18 cellular contexts compared by ENCODE assay signal in the genomic region with DNA sequence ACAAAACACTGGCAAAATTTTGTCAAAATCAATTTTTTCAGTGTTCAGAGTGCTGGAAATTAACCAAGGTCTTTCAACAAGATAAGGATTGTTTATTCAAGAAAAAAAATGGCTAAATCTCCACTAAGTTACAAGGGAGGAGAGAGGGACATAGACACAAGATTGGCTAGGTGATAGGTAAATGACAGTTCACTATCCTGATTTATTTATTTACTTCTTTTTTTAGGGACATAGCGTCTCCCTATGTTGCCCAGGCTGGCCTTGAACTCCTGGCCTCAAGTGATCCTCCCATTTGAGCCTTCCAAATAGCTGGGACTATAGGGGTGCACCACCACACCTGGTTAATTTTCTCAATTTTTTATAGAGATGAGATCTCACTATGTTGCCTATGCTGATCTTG. TPM values are rescaled to one million over a fixed set of nuclear protein-coding genes. Genes with fewer than 3 reads are reported as not detected.
DNase-seq lines count a peak whose midpoint lies in the region; ATAC-seq and TF ChIP-seq lines count a peak whose summit lies in the region.
"Had no signal": no experiment of that assay in that cellular context is flagged by ENCODE, and none has a peak within 500 bp of the region (broad histone marks: within the 10 kb centered on the region; RNA-seq: fewer than 3 reads in every experiment).

No MANE protein-coding gene starts in this region.

- H3K4me3 Mint-ChIP-seq in neural crest cell = peak overlapping the region; percentile 32
- H3K4me3 Mint-ChIP-seq: CD14-positive monocyte; CD8-positive, alpha-beta T cell had no signal

- no peak overlapping the region for H3K4me2 ChIP-seq in OCI-LY7 (ENCODE audit: low read length)
- H3K4me2 ChIP-seq: BLaER1 had no signal

- H4K20me1 ChIP-seq in OCI-LY7 (ENCODE audit: insufficient read depth, low read length) = 0 out of 2 replicates have a peak, but pooled peaks cover 6% of the 10 kb centered on the region

- peaks cover 6% of the 10 kb centered on the region for H3K36me3 Mint-ChIP-seq in neural crest cell (ENCODE audit: low read depth)
- H3K36me3 Mint-ChIP-seq in activated naive CD4-positive, alpha-beta T cell treated with anti-CD3 and anti-CD28 coated beads, Interleukin-2, amount 50 U/mL, for 72 hours = peaks cover 27 to 31% of the 10 kb centered on the region in 2 donors
- H3K36me3 Mint-ChIP-seq: CD14-positive monocyte; CD4-positive, CD25-positive, alpha-beta regulatory T cell had no signal

- CTCF ChIA-PET in OCI-LY7 (lab: Charles Lee; ENCODE audit: unreplicated experiment) = no interaction called here

- no peaks in the 10 kb centered on the region for H3K36me3 ChIP-seq in liver (ENCODE audit: control insufficient read depth in 4 of 4, insufficient read depth in 3 of 4, low read depth in 1 of 4, low read length in 3 of 4)
- H3K36me3 ChIP-seq in OCI-LY7 (ENCODE audit: insufficient read depth, low read length) = no peaks in the 10 kb centered on the region; the same call in 1 of the 2 replicates
- no peaks in the 10 kb centered on the region for H3K36me3 ChIP-seq in heart right ventricle
- H3K36me3 ChIP-seq: BE2C, BLaER1 had no signal

- H3K9me2 ChIP-seq in OCI-LY7 (ENCODE audit: insufficient read depth, low read length) = no peaks in the 10 kb centered on the region

- POLR2A ChIA-PET in OCI-LY7 (lab: Charles Lee) = interaction anchor here (0.5 to 0.8 kb wide), 4 partner anchors 10 to 643 kb away, joined by 3 to 4 read pairs (median 4); no protein-coding TSS in a partner anchor

- no TSS peak for BruUV-seq in OCI-LY7 (replicated peaks; lab: Mats Ljungman, UMichigan)

- H3K27me3 Mint-ChIP-seq in neural crest cell (ENCODE audit: low read depth) = peaks cover 27% of the 10 kb centered on the region

- H3K27me3 ChIP-seq in liver (ENCODE audit: control insufficient read depth in 4 of 4, insufficient read depth in 4 of 4, low read length in 3 of 4) (no peaks in the 10 kb centered on the region), heart right ventricle (no peaks in the 10 kb centered on the region)
- H3K27me3 ChIP-seq: BE2C, BLaER1 had no signal

- H3K4me1 Mint-ChIP-seq in neural crest cell = peaks cover 20% of the 10 kb centered on the region

- TF ChIP-seq RAD21 in liver (IDR thresholded peaks at IDR 0.05) = peak in 1 of 2 donors; percentile 6

- H3K9ac ChIP-seq in liver (ENCODE audit: low read depth in 1 of 2, low read length in 2 of 2) = no peak overlapping the region
- H3K9ac ChIP-seq: BLaER1 had no signal

- H3K4me1 ChIP-seq in liver (ENCODE audit: control insufficient read depth in 4 of 4, insufficient read depth in 4 of 4, low read length in 3 of 4) = peaks cover 0 to 18% (median 6%) of the 10 kb centered on the region in 4 donors
- peaks cover 20% of the 10 kb centered on the region for H3K4me1 ChIP-seq in OCI-LY7 (ENCODE audit: insufficient read depth, low read length, poor library complexity, severe bottlenecking)
- peaks cover 0 to 11% (median 3%) of the 10 kb centered on the region in 9 donors for H3K4me1 ChIP-seq in heart right ventricle
- H3K4me1 ChIP-seq: BE2C had no signal

- no peak for DNase-seq in left lobe of liver (ENCODE audit: low spot score)
- no peak for DNase-seq in neural crest cell (ENCODE audit: low read depth, low spot score)
- no peak for DNase-seq in OCI-LY7 (ENCODE audit: low spot score)
- DNase-seq in heart right ventricle = no peak
- DNase-seq in activated naive CD4-positive, alpha-beta T cell treated with anti-CD3 and anti-CD28 coated beads, Interleukin-2, amount 50 U/mL, for 72 hours (ENCODE audit: low spot score in 2 of 2) = no peak
- DNase-seq: 8988T; ACHN; BE2C; C1 segment of cervical spinal cord; Caco-2; Calu3; CD4-positive, CD25-positive, alpha-beta regulatory T cell; CD8-positive, alpha-beta T cell; DMS79 treated with DMSO at 0.1 percent for 48 hours; GF-D8 had no signal

- intact Hi-C loops in OCI-LY7 (cut with micrococcal nuclease; ENCODE audit: unreplicated experiment) (no loop called here), heart right ventricle (cut with DNase I) (loop anchor here in 2 of 10 donors (5.0 kb wide), 1 partner anchor 112 kb away; a partner anchor contains a TSS)

- ATAC-seq in left lobe of liver (peak; percentile 32), heart right ventricle (no peak)
- ATAC-seq in activated naive CD4-positive, alpha-beta T cell treated with anti-CD3 and anti-CD28 coated beads, Interleukin-2, amount 50 U/mL, for 72 hours = no peak
- ATAC-seq: CD8-positive, alpha-beta T cell had no signal

- no peak overlapping the region for H3K27ac ChIP-seq in liver (ENCODE audit: low read depth in 1 of 2, low read length in 2 of 2)
- H3K27ac ChIP-seq in OCI-LY7 (ENCODE audit: low read depth, low read length, poor library complexity, severe bottlenecking) = no peak overlapping the region
- no peak overlapping the region for H3K27ac ChIP-seq in heart right ventricle
- H3K27ac ChIP-seq: BLaER1 had no signal

- H3K4me3 ChIP-seq in liver (ENCODE audit: low read depth in 1 of 3, low read length in 3 of 3) = no peak overlapping the region
- no peak overlapping the region for H3K4me3 ChIP-seq in OCI-LY7 (ENCODE audit: low read depth, low read length, poor library complexity, severe bottlenecking)
- no peak overlapping the region for H3K4me3 ChIP-seq in heart right ventricle
- H3K4me3 ChIP-seq: BLaER1 had no signal

- H3K27ac Mint-ChIP-seq in neural crest cell (ENCODE audit: unreplicated experiment) = no peak overlapping the region
- no peak overlapping the region for H3K27ac Mint-ChIP-seq in activated naive CD4-positive, alpha-beta T cell treated with anti-CD3 and anti-CD28 coated beads, Interleukin-2, amount 50 U/mL, for 72 hours
- H3K27ac Mint-ChIP-seq: CD14-positive monocyte; CD4-positive, CD25-positive, alpha-beta regulatory T cell; CD8-positive, alpha-beta T cell had no signal

- peaks cover 11% of the 10 kb centered on the region for H3K79me2 ChIP-seq in OCI-LY7 (ENCODE audit: insufficient read depth, low read depth, low read length)

- no peaks in the 10 kb centered on the region for H3K9me3 Mint-ChIP-seq in neural crest cell
- H3K9me3 Mint-ChIP-seq in activated naive CD4-positive, alpha-beta T cell treated with anti-CD3 and anti-CD28 coated beads, Interleukin-2, amount 50 U/mL, for 72 hours = peaks cover 5 to 11% of the 10 kb centered on the region in 2 donors
- H3K9me3 Mint-ChIP-seq: CD8-positive, alpha-beta T cell had no signal

- H3K9me3 ChIP-seq in liver (ENCODE audit: control insufficient read depth in 4 of 4, low read length in 3 of 4) (peaks cover 0 to 5% (median 1%) of the 10 kb centered on the region in 4 donors), OCI-LY7 (ENCODE audit: low read length) (peaks cover 12% of the 10 kb centered on the region; the same call in 1 of the 2 replicates), heart right ventricle (peaks cover 0 to 13% (median 6%) of the 10 kb centered on the region in 11 donors)
- H3K9me3 ChIP-seq: BE2C, Caco-2 had no signal

- no peak for TF ChIP-seq CTCF in liver (IDR thresholded peaks at IDR 0.05; ENCODE audit: low read depth, low read length, missing input control)
- TF ChIP-seq CTCF in neural crest cell (conservative IDR thresholded peaks at IDR 0.05) = no peak
- no peak for TF ChIP-seq CTCF in OCI-LY7 (conservative IDR thresholded peaks at IDR 0.05; ENCODE audit: low read length)
- no peak for TF ChIP-seq CTCF in heart right ventricle (IDR thresholded peaks at IDR 0.05)

- 39% methylated on average over 1 of the region's 1 CpG for WGBS in liver
- 97 to 100% methylated on average over 1 of the region's 1 CpG for WGBS in heart right ventricle, 2 donors

- no peak overlapping the region for H2AFZ ChIP-seq in OCI-LY7 (ENCODE audit: low read length)

TF ChIP-seq in liver, 16 proteins besides CTCF, POLR2A, EP300 and RAD21 (continues in another document):
- TF ChIP-seq, protein P1, sequence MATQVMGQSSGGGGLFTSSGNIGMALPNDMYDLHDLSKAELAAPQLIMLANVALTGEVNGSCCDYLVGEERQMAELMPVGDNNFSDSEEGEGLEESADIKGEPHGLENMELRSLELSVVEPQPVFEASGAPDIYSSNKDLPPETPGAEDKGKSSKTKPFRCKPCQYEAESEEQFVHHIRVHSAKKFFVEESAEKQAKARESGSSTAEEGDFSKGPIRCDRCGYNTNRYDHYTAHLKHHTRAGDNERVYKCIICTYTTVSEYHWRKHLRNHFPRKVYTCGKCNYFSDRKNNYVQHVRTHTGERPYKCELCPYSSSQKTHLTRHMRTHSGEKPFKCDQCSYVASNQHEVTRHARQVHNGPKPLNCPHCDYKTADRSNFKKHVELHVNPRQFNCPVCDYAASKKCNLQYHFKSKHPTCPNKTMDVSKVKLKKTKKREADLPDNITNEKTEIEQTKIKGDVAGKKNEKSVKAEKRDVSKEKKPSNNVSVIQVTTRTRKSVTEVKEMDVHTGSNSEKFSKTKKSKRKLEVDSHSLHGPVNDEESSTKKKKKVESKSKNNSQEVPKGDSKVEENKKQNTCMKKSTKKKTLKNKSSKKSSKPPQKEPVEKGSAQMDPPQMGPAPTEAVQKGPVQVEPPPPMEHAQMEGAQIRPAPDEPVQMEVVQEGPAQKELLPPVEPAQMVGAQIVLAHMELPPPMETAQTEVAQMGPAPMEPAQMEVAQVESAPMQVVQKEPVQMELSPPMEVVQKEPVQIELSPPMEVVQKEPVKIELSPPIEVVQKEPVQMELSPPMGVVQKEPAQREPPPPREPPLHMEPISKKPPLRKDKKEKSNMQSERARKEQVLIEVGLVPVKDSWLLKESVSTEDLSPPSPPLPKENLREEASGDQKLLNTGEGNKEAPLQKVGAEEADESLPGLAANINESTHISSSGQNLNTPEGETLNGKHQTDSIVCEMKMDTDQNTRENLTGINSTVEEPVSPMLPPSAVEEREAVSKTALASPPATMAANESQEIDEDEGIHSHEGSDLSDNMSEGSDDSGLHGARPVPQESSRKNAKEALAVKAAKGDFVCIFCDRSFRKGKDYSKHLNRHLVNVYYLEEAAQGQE (IDR thresholded peaks at IDR 0.05) = no peak
- TF ChIP-seq NR2F2 (IDR thresholded peaks at IDR 0.05) = no peak
- peak; percentile 60 for TF ChIP-seq SP1 (IDR thresholded peaks at IDR 0.05)
- TF ChIP-seq FOXA1 (IDR thresholded peaks at IDR 0.05) = no peak

RNA-seq across cellular contexts. Expression of a gene that starts 3.7 kb away (rescaled TPM):
- total RNA-seq in left lobe of liver = 28.8 TPM
- total RNA-seq in liver = 10 to 100 TPM; 23.7 to 37.5 TPM
- polyA plus RNA-seq in liver = 10 to 100 TPM in 1 of 2 donors, 1 to 10 TPM in 1; 8.2 to 21.2 TPM
- 72.4 and 80.5 TPM in 2 replicates for total RNA-seq in neural crest cell
- 60.6 and 70.7 TPM in 2 replicates for total RNA-seq in OCI-LY7 (2014; rRNA removed; shearing (Covaris generic))
- 96.6 and 96.9 TPM in 2 replicates for total RNA-seq in OCI-LY7 (2022)
- total RNA-seq in heart right ventricle = 10 to 100 TPM; 38.5 to 47.6 (median 42.9) TPM
- 10 to 100 TPM; 10.5 to 18.1 TPM for polyA plus RNA-seq in heart right ventricle
- total RNA-seq in activated naive CD4-positive, alpha-beta T cell treated with anti-CD3 and anti-CD28 coated beads, Interleukin-2, amount 50 U/mL, for 72 hours = 10 to 100 TPM; 70.8 to 80.5 TPM

RNA-seq across cellular contexts. Expression of a gene that starts 43.3 kb away (rescaled TPM):
- total RNA-seq in left lobe of liver (15.3 TPM), liver (10 to 100 TPM; 14.3 to 17.0 TPM), neural crest cell (83.1 and 84.5 TPM in 2 replicates), OCI-LY7 (2022) (97.3 and 101 TPM in 2 replicates), heart right ventricle (10 to 100 TPM; 19.0 to 26.4 (median 20.7) TPM)
- polyA plus RNA-seq in liver (10 to 100 TPM; 11.4 to 11.9 TPM), heart right ventricle (10 to 100 TPM in 1 of 2 donors, 1 to 10 TPM in 1; 7.5 to 13.3 TPM)
- total RNA-seq in OCI-LY7 (2014; rRNA removed; shearing (Covaris generic)) = 42.9 and 48.4 TPM in 2 replicates
- 10 to 100 TPM; 61.2 to 72.9 TPM for total RNA-seq in activated naive CD4-positive, alpha-beta T cell treated with anti-CD3 and anti-CD28 coated beads, Interleukin-2, amount 50 U/mL, for 72 hours
